In genomic region chr10:43259981-43260761, GRCh38 we compare ENCODE assay signal across 15 cellular contexts. TPM values are rescaled to one million over a fixed set of nuclear protein-coding genes. Genes with fewer than 3 reads are reported as not detected.
DNase-seq lines count a peak whose midpoint lies in the region; ATAC-seq and TF ChIP-seq lines count a peak whose summit lies in the region.
"Had no signal": no experiment of that assay in that cellular context is flagged by ENCODE, and none has a peak within 500 bp of the region (broad histone marks: within the 10 kb centered on the region; RNA-seq: fewer than 3 reads in every experiment).

No MANE protein-coding gene starts in this region.

- no peak overlapping the region for H3K4me3 ChIP-seq in mesenchymal stem cell (ENCODE audit: insufficient read depth in 1 of 2, low read depth in 1 of 2, low read length in 2 of 2)

- WGBS in mesenchymal stem cell = 75% methylated on average over 17 of the region's 17 CpGs

- no peak overlapping the region for H3K23ac ChIP-seq in mesenchymal stem cell (ENCODE audit: low read length in 2 of 2)

- H2AFZ ChIP-seq in mesenchymal stem cell (ENCODE audit: low read depth, low read length) = no peak overlapping the region

- TF ChIP-seq CTCF in progenitor cell of endocrine pancreas (IDR thresholded peaks at IDR 0.05; ENCODE audit: unreplicated experiment) = no peak

- no peak overlapping the region for H2BK12ac ChIP-seq in mesenchymal stem cell (ENCODE audit: low read length in 2 of 2)

- H3K27ac ChIP-seq in mesenchymal stem cell (ENCODE audit: low read length, poor library complexity, severe bottlenecking) = no peak overlapping the region

- H3K9me3 Mint-ChIP-seq in effector memory CD8-positive, alpha-beta T cell = no peaks in the 10 kb centered on the region
- H3K9me3 Mint-ChIP-seq in progenitor cell of endocrine pancreas (ENCODE audit: low read depth) = no peaks in the 10 kb centered on the region
- H3K9me3 Mint-ChIP-seq: naive thymus-derived CD8-positive, alpha-beta T cell; stimulated activated memory B cell treated with anti-CD40 and anti-IgM and Interleukin-4, amounts not matched to agents 10 μg/mL and 1 μg/mL and 100 μg/mL, for 72 hours had no signal

- no peak overlapping the region for H3K18ac ChIP-seq in mesenchymal stem cell (ENCODE audit: low read depth in 1 of 2, low read length in 2 of 2)

- H3K4me1 Mint-ChIP-seq in effector memory CD8-positive, alpha-beta T cell (ENCODE audit: low read depth in 2 of 2) = peaks cover 14 to 34% of the 10 kb centered on the region in 2 donors
- no peaks in the 10 kb centered on the region for H3K4me1 Mint-ChIP-seq in progenitor cell of endocrine pancreas (ENCODE audit: low read depth)

- H3K14ac ChIP-seq in mesenchymal stem cell (ENCODE audit: low read length in 2 of 2) = no peak overlapping the region

- no peak overlapping the region for H3K4me2 ChIP-seq in mesenchymal stem cell (ENCODE audit: low read length, poor library complexity, severe bottlenecking)

- H4K8ac ChIP-seq in mesenchymal stem cell (ENCODE audit: low read length) = no peak overlapping the region

- H3K4me1 ChIP-seq in mesenchymal stem cell (ENCODE audit: control insufficient read depth, insufficient read depth, low read depth, low read length) = peaks cover 3% of the 10 kb centered on the region

- H3K27me3 Mint-ChIP-seq in effector memory CD8-positive, alpha-beta T cell = peaks cover 5 to 7% of the 10 kb centered on the region in 2 donors
- H3K27me3 Mint-ChIP-seq in progenitor cell of endocrine pancreas = peaks cover 23% of the 10 kb centered on the region

- no peak overlapping the region for H3K4ac ChIP-seq in mesenchymal stem cell (ENCODE audit: low read depth in 1 of 2, low read length in 2 of 2)

- DNase-seq in EH (ENCODE audit: low read depth) (peak; percentile 14), Kasumi-1 (lab: John Stamatoyannopoulos, UW) (peak; percentile 79 to 81), mesenteric fat pad (ENCODE audit: low spot score) (peak; percentile 87), mesenchymal stem cell (no peak), cerebellum (ENCODE audit: low spot score) (no peak), progenitor cell of endocrine pancreas (ENCODE audit: low spot score, unreplicated experiment) (no peak)
- no peak for DNase-seq in effector memory CD8-positive, alpha-beta T cell
- DNase-seq: activated T-cell treated with anti-CD3 and anti-CD28 coated beads, Interleukin-2, amount 50 U/mL, for 1 hour; Calu3; erythroblast; NCI-H1417 treated with DMSO at 0.1 percent for 48 hours had no signal

- no peak overlapping the region for H2BK120ac ChIP-seq in mesenchymal stem cell (ENCODE audit: low read depth, low read length)

- no peaks in the 10 kb centered on the region for H3K9me3 ChIP-seq in mesenchymal stem cell (ENCODE audit: control insufficient read depth, low read length)

- no peaks in the 10 kb centered on the region for H3K36me3 ChIP-seq in mesenchymal stem cell (ENCODE audit: control insufficient read depth in 1 of 2, insufficient read depth in 2 of 2, low read depth in 1 of 2, low read length in 2 of 2)

- peak; percentile 46 for ATAC-seq in effector memory CD8-positive, alpha-beta T cell (replicated peaks)
- ATAC-seq in GM21576 (IDR thresholded peaks at IDR 0.05; ENCODE audit: unreplicated experiment) = no peak
- ATAC-seq: stimulated activated memory B cell treated with anti-CD40 and anti-IgM and Interleukin-4, amounts not matched to agents 10 μg/mL and 1 μg/mL and 100 μg/mL, for 72 hours had no signal

- no peak overlapping the region for H2AK5ac ChIP-seq in mesenchymal stem cell (ENCODE audit: low read length, severe bottlenecking)

- H3K27ac Mint-ChIP-seq in effector memory CD8-positive, alpha-beta T cell = peak overlapping the region; percentile 39 to 44
- H3K27ac Mint-ChIP-seq in progenitor cell of endocrine pancreas = no peak overlapping the region
- H3K27ac Mint-ChIP-seq: stimulated activated memory B cell treated with anti-CD40 and anti-IgM and Interleukin-4, amounts not matched to agents 10 μg/mL and 1 μg/mL and 100 μg/mL, for 72 hours had no signal

- peaks cover 55 to 69% of the 10 kb centered on the region in 2 experiments for H3K27me3 ChIP-seq in mesenchymal stem cell (ENCODE audit: control insufficient read depth in 1 of 2, insufficient read depth in 1 of 2, low read length in 2 of 2)

- H2BK5ac ChIP-seq in mesenchymal stem cell (ENCODE audit: low read depth, low read length, poor library complexity, severe bottlenecking) = no peak overlapping the region

- no peak overlapping the region for H4K91ac ChIP-seq in mesenchymal stem cell (ENCODE audit: low read length)

- no peak overlapping the region for H3K4me3 Mint-ChIP-seq in effector memory CD8-positive, alpha-beta T cell
- H3K4me3 Mint-ChIP-seq in progenitor cell of endocrine pancreas (ENCODE audit: low read depth) = no peak overlapping the region
- H3K4me3 Mint-ChIP-seq: naive thymus-derived CD8-positive, alpha-beta T cell; stimulated activated memory B cell treated with anti-CD40 and anti-IgM and Interleukin-4, amounts not matched to agents 10 μg/mL and 1 μg/mL and 100 μg/mL, for 72 hours had no signal

- H3K79me1 ChIP-seq in mesenchymal stem cell (replicated peaks; ENCODE audit: low read length, poor library complexity, severe bottlenecking) = no peaks in the 10 kb centered on the region

- peaks cover 4% of the 10 kb centered on the region for H3K36me3 Mint-ChIP-seq in effector memory CD8-positive, alpha-beta T cell (ENCODE audit: insufficient read depth)
- no peaks in the 10 kb centered on the region for H3K36me3 Mint-ChIP-seq in progenitor cell of endocrine pancreas (ENCODE audit: insufficient read depth)
- H3K36me3 Mint-ChIP-seq: naive thymus-derived CD8-positive, alpha-beta T cell; stimulated activated memory B cell treated with anti-CD40 and anti-IgM and Interleukin-4, amounts not matched to agents 10 μg/mL and 1 μg/mL and 100 μg/mL, for 72 hours had no signal

- H3K9ac ChIP-seq in mesenchymal stem cell (ENCODE audit: low read length) = no peak overlapping the region

- no peak overlapping the region for H2BK15ac ChIP-seq in mesenchymal stem cell (ENCODE audit: low read depth, poor library complexity, severe bottlenecking)

RNA-seq across cellular contexts. Expression of gene RASGEF1A, which starts 6.7 kb away (rescaled TPM):
- total RNA-seq in mesenteric fat pad (1.8 TPM), cerebellum (4.4 TPM), progenitor cell of endocrine pancreas (1.2 and 2.2 TPM in 2 replicates)
- 1.4 TPM for polyA plus RNA-seq in mesenchymal stem cell (2013, experiment 1 of 2)
- polyA plus RNA-seq in mesenchymal stem cell (2013, experiment 2 of 2) = 1.3 TPM
- total RNA-seq: HT1080 had no signal

Comparison
In these comparisons a context has a peak if more than half of its experiments do, and no peak if none do; other contexts are left out.
1. DNase-seq: peak in EH (single experiment), Kasumi-1 (2 of 2) and mesenteric fat pad (single experiment); none in effector memory CD8-positive, alpha-beta T cell (0 of 3), mesenchymal stem cell (single experiment), cerebellum (single experiment) and progenitor cell of endocrine pancreas (single experiment).